11 cellular contexts compared by ENCODE assay signal in genomic region chr6:144190593-144190992, GRCh38. TPM values are rescaled to one million over a fixed set of nuclear protein-coding genes. Genes with fewer than 3 reads are reported as not detected.
A peak's percentile ranks its signal among the peaks of the same experiment; 100 is the strongest.
DNase-seq lines count a peak whose midpoint lies in the region; ATAC-seq and TF ChIP-seq lines count a peak whose summit lies in the region.
"Had no signal": no experiment of that assay in that cellular context is flagged by ENCODE, and none has a peak within 500 bp of the region (broad histone marks: within the 10 kb centered on the region; RNA-seq: fewer than 3 reads in every experiment).

No MANE protein-coding gene starts in this region.

- peak; percentile 54 for DNase-seq in ELR (ENCODE audit: low read depth)
- peak; percentile 85 to 96 for DNase-seq in SJCRH30
- peak; percentile 3 for DNase-seq in fibroblast of the conjunctiva (ENCODE audit: low read depth)
- peak; percentile 91 for DNase-seq in pulmonary artery endothelial cell (ENCODE audit: low read depth, low spot score)
- no peak for DNase-seq in stimulated activated CD4-positive, alpha-beta T cell treated with anti-CD3 and anti-CD28 coated beads, Interleukin-12 subunit alpha, Interleukin-12 subunit beta, amount 100 ng/mL, for 4 hours
- DNase-seq in Peyer's patch: no peak
- DNase-seq: activated naive CD4-positive, alpha-beta T cell treated with anti-CD3 and anti-CD28 coated beads for 36 hours; CD8-positive, alpha-beta memory T cell had no signal

- ATAC-seq in GM18511 (IDR thresholded peaks at IDR 0.05; ENCODE audit: unreplicated experiment): no peak
- no peak for ATAC-seq in HG03108 (IDR thresholded peaks at IDR 0.05; ENCODE audit: unreplicated experiment)
- ATAC-seq: SK-N-SH treated with all-trans-retinoic acid at 6 μM for 48 hours had no signal

- H3K27ac ChIP-seq in SJCRH30 (peak overlapping the region; percentile 99), Peyer's patch (no peak overlapping the region)

- H3K4me1 ChIP-seq in SJCRH30 (peaks cover 43% of the 10 kb centered on the region), Peyer's patch (no peaks in the 10 kb centered on the region)

- H3K4me3 ChIP-seq in SJCRH30: peak overlapping the region; percentile 45
- H3K4me3 ChIP-seq in Peyer's patch: no peak overlapping the region

- no peak for TF ChIP-seq POLR2A in Peyer's patch (IDR thresholded peaks at IDR 0.05)

- H3K9me3 ChIP-seq in SJCRH30 (replicated peaks) (no peaks in the 10 kb centered on the region; the same call in 1 of the 2 replicates), Peyer's patch (no peaks in the 10 kb centered on the region)

- H3K27me3 ChIP-seq in SJCRH30 (no peaks in the 10 kb centered on the region), Peyer's patch (no peaks in the 10 kb centered on the region)

- H3K36me3 ChIP-seq in SJCRH30 (peaks cover 18% of the 10 kb centered on the region), Peyer's patch (peaks cover 0 to 11% (median 0%) of the 10 kb centered on the region in 3 donors)

- TF ChIP-seq CTCF in Peyer's patch (IDR thresholded peaks at IDR 0.05): no peak

RNA-seq across cellular contexts. Expression of gene STX11, which starts 40.3 kb away (rescaled TPM):
- total RNA-seq in SJCRH30 (2014; rRNA removed; shearing (Covaris generic)): 16.1 and 16.6 TPM in 2 replicates
- total RNA-seq in pulmonary artery endothelial cell: 9.4 and 12.9 TPM in 2 replicates
- total RNA-seq in Peyer's patch: 10 to 100 TPM in 1 of 4 donors, 1 to 10 TPM in 3; 1.6 to 11.6 (median 2.4) TPM

Comparison
In these comparisons a context has a peak if more than half of its experiments do, and no peak if none do; other contexts are left out.
1. DNase-seq: peak in ELR (single experiment), SJCRH30 (2 of 2), fibroblast of the conjunctiva (single experiment) and pulmonary artery endothelial cell (single experiment); none in stimulated activated CD4-positive, alpha-beta T cell treated with anti-CD3 and anti-CD28 coated beads, Interleukin-12 subunit alpha, Interleukin-12 subunit beta, amount 100 ng/mL, for 4 hours (single experiment) and Peyer's patch (0 of 3).